In genomic region chr7:88919484-88920131, GRCh38 we compare ENCODE assay signal across 1 cellular context.
TF ChIP-seq lines count a peak whose summit lies in the region.

No MANE protein-coding gene starts in this region.

TF ChIP-seq in GM12878, 131 proteins besides CTCF, POLR2A, EP300 and RAD21:
- TF ChIP-seq ZBED1 (IDR thresholded peaks at IDR 0.05; ENCODE audit: borderline replicate concordance) (no peak), SUPT20H (IDR thresholded peaks at IDR 0.05; ENCODE audit: borderline replicate concordance, control insufficient read depth, low read depth, low read length) (no peak), NR2C1 (IDR thresholded peaks at IDR 0.05) (no peak), RAD51 (IDR thresholded peaks at IDR 0.05) (no peak), STAT1 (conservative IDR thresholded peaks at IDR 0.05) (no peak), RCOR1 (conservative IDR thresholded peaks at IDR 0.05; ENCODE audit: low read depth, low read length) (no peak), SMAD1 (IDR thresholded peaks at IDR 0.05; ENCODE audit: low read depth, partially characterized antibody) (no peak), SMAD5 (IDR thresholded peaks at IDR 0.05; ENCODE audit: low read depth) (no peak), HDGF (IDR thresholded peaks at IDR 0.05) (no peak), RB1 (IDR thresholded peaks at IDR 0.05; ENCODE audit: borderline replicate concordance) (no peak), CREB1 (IDR thresholded peaks at IDR 0.05; ENCODE audit: low read depth) (no peak), SIN3A (IDR thresholded peaks at IDR 0.05; ENCODE audit: low read depth, low read length) (no peak), KLF5 (IDR thresholded peaks at IDR 0.05; ENCODE audit: partially characterized antibody) (no peak), KAT2A (conservative IDR thresholded peaks at IDR 0.05; ENCODE audit: control insufficient read depth, low read depth, low read length) (no peak)
